Comparison of ENCODE assay signal across 20 cellular contexts in genomic region chr18:52510139-52510538, GRCh38.
DNase-seq lines count a peak whose midpoint lies in the region; ATAC-seq, FAIRE-seq and TF ChIP-seq lines count a peak whose summit lies in the region.
"Had no signal": no experiment of that assay in that cellular context is flagged by ENCODE, and none has a peak within 500 bp of the region (broad histone marks: within the 10 kb centered on the region; RNA-seq: fewer than 3 reads in every experiment).

No MANE protein-coding gene starts in this region.

- no peaks in the 10 kb centered on the region for H3K9me2 ChIP-seq in GM23338 (ENCODE audit: insufficient read depth)

- H3K9me3 ChIP-seq in endodermal cell (ENCODE audit: control insufficient read depth, low read length): no peaks in the 10 kb centered on the region

- H3K4me1 ChIP-seq in GM23338 (ENCODE audit: insufficient read depth) (no peaks in the 10 kb centered on the region), endodermal cell (ENCODE audit: control insufficient read depth, insufficient read depth, low read length) (no peaks in the 10 kb centered on the region)

- H3K9ac ChIP-seq in endodermal cell (ENCODE audit: extremely low read depth, low read length, poor library complexity, severe bottlenecking): no peak overlapping the region

- TF ChIP-seq CTCF in GM23338 (conservative IDR thresholded peaks at IDR 0.05; ENCODE audit: low read depth in 2 of 2) (no peak), endodermal cell (conservative IDR thresholded peaks at IDR 0.05) (no peak), nephron progenitor cell (IDR thresholded peaks at IDR 0.05) (no peak), glutamatergic neuron (IDR thresholded peaks at IDR 0.05; ENCODE audit: partially characterized antibody, unreplicated experiment) (no peak)

- no peaks in the 10 kb centered on the region for H3K27me3 Mint-ChIP-seq in GM23338 (ENCODE audit: insufficient read depth, low read depth, poor library complexity)
- no peaks in the 10 kb centered on the region for H3K27me3 Mint-ChIP-seq in endodermal cell (ENCODE audit: insufficient read depth)
- peaks cover 10% of the 10 kb centered on the region for H3K27me3 Mint-ChIP-seq in nephron progenitor cell (ENCODE audit: low read depth, poor library complexity)
- H3K27me3 Mint-ChIP-seq in glutamatergic neuron (ENCODE audit: unreplicated experiment): no peaks in the 10 kb centered on the region
- H3K27me3 Mint-ChIP-seq: CD4-positive, alpha-beta memory T cell had no signal

- no peaks in the 10 kb centered on the region for H4K20me1 ChIP-seq in GM23338 (replicated peaks; ENCODE audit: insufficient read depth)

- no peak for FAIRE-seq in RCC 7860 (lab: Jason Lieb, UNC)
- FAIRE-seq: GM12891, GM18507, H1 had no signal

- H3K36me3 ChIP-seq in GM23338 (ENCODE audit: insufficient read depth) (no peaks in the 10 kb centered on the region), endodermal cell (ENCODE audit: control insufficient read depth, insufficient read depth, low read length) (no peaks in the 10 kb centered on the region)

- DNase-seq in GM23338 (ENCODE audit: low spot score) (peak; percentile 5), HT1080 (ENCODE audit: low read depth) (peak; percentile 14), endodermal cell (peak; percentile 49), nephron progenitor cell (peak; percentile 8), glutamatergic neuron (no peak), RCC 7860 (ENCODE audit: low spot score) (no peak), KBM-7 (no peak)
- DNase-seq: C1 segment of cervical spinal cord; Calu3; CD4-positive, alpha-beta memory T cell; COR-L47; DMS53; DMS79 treated with DMSO at 0.1 percent for 48 hours; GF-D8; H7; HCEC 1CT had no signal

- H3K4me3 Mint-ChIP-seq in GM23338 (no peak overlapping the region), endodermal cell (no peak overlapping the region), nephron progenitor cell (no peak overlapping the region), glutamatergic neuron (ENCODE audit: unreplicated experiment) (no peak overlapping the region)
- H3K4me3 Mint-ChIP-seq: CD4-positive, alpha-beta memory T cell had no signal

- H3K4me3 ChIP-seq in GM23338: no peak overlapping the region
- H3K4me3 ChIP-seq in endodermal cell (ENCODE audit: low read length): no peak overlapping the region

- no peaks in the 10 kb centered on the region for H3K79me2 ChIP-seq in GM23338 (replicated peaks; ENCODE audit: insufficient read depth)

- in situ Hi-C loops in KBM-7 (cut with MboI; ENCODE audit: low pct_unique_long_range_greater_than_20kb, low sequenced_read_pairs): no loop called here

- no peak overlapping the region for H3K27ac ChIP-seq in GM23338 (ENCODE audit: low read depth)
- H3K27ac ChIP-seq in endodermal cell (ENCODE audit: low read depth, low read length): no peak overlapping the region

- H3K4me1 Mint-ChIP-seq in GM23338: no peaks in the 10 kb centered on the region
- no peaks in the 10 kb centered on the region for H3K4me1 Mint-ChIP-seq in endodermal cell
- no peaks in the 10 kb centered on the region for H3K4me1 Mint-ChIP-seq in nephron progenitor cell
- no peaks in the 10 kb centered on the region for H3K4me1 Mint-ChIP-seq in glutamatergic neuron (ENCODE audit: low read depth, unreplicated experiment)
- H3K4me1 Mint-ChIP-seq: CD4-positive, alpha-beta memory T cell had no signal

- 90 to 91% methylated on average over 2 to 3 of the region's 3 CpGs for WGBS in endodermal cell (ENCODE audit: insufficient coverage in 1 of 2, insufficient read length in 1 of 2), 2 experiments

- H3F3A ChIP-seq in GM23338 (replicated peaks; ENCODE audit: low read depth): no peaks in the 10 kb centered on the region

- no peak overlapping the region for H3K4me2 ChIP-seq in GM23338

- no peaks in the 10 kb centered on the region for H3K27me3 ChIP-seq in GM23338 (ENCODE audit: insufficient read depth)
- peaks cover 10% of the 10 kb centered on the region for H3K27me3 ChIP-seq in endodermal cell (ENCODE audit: control insufficient read depth, insufficient read depth, low read length, poor library complexity, severe bottlenecking)

- H3K27ac Mint-ChIP-seq in GM23338 (no peak overlapping the region), endodermal cell (no peak overlapping the region), nephron progenitor cell (no peak overlapping the region), glutamatergic neuron (ENCODE audit: unreplicated experiment) (no peak overlapping the region)
- H3K27ac Mint-ChIP-seq: CD4-positive, alpha-beta memory T cell had no signal

- H2AFZ ChIP-seq in GM23338: no peak overlapping the region

- H3K9me3 Mint-ChIP-seq in GM23338: no peaks in the 10 kb centered on the region
- no peaks in the 10 kb centered on the region for H3K9me3 Mint-ChIP-seq in endodermal cell
- no peaks in the 10 kb centered on the region for H3K9me3 Mint-ChIP-seq in nephron progenitor cell
- no peaks in the 10 kb centered on the region for H3K9me3 Mint-ChIP-seq in glutamatergic neuron (ENCODE audit: unreplicated experiment)

- H3K36me3 Mint-ChIP-seq in GM23338 (ENCODE audit: low read depth) (no peaks in the 10 kb centered on the region), endodermal cell (ENCODE audit: low read depth) (no peaks in the 10 kb centered on the region), nephron progenitor cell (ENCODE audit: low read depth) (no peaks in the 10 kb centered on the region), glutamatergic neuron (ENCODE audit: unreplicated experiment) (no peaks in the 10 kb centered on the region)
- H3K36me3 Mint-ChIP-seq: CD4-positive, alpha-beta memory T cell had no signal

- ATAC-seq in GM23338 (0 out of 3 replicates have a peak, but pooled peaks have one; percentile 36), GM18873 (IDR thresholded peaks at IDR 0.05; ENCODE audit: low FRiP score, unreplicated experiment) (no peak)

TF ChIP-seq in GM23338, 12 proteins besides CTCF, POLR2A, EP300 and RAD21:
- no peak for TF ChIP-seq ETS1 (IDR thresholded peaks at IDR 0.05)
- no peak for TF ChIP-seq STAT1 (IDR thresholded peaks at IDR 0.05; ENCODE audit: unreplicated experiment)
- TF ChIP-seq EZH2phosphoT487 (IDR thresholded peaks at IDR 0.05; ENCODE audit: unreplicated experiment): no peak
- TF ChIP-seq NANOG (IDR thresholded peaks at IDR 0.05; ENCODE audit: borderline replicate concordance): no peak
- TF ChIP-seq ZNF331 (CRISPR knock-in tag; IDR thresholded peaks at IDR 0.05; ENCODE audit: low read depth): no peak
- TF ChIP-seq, protein P1, sequence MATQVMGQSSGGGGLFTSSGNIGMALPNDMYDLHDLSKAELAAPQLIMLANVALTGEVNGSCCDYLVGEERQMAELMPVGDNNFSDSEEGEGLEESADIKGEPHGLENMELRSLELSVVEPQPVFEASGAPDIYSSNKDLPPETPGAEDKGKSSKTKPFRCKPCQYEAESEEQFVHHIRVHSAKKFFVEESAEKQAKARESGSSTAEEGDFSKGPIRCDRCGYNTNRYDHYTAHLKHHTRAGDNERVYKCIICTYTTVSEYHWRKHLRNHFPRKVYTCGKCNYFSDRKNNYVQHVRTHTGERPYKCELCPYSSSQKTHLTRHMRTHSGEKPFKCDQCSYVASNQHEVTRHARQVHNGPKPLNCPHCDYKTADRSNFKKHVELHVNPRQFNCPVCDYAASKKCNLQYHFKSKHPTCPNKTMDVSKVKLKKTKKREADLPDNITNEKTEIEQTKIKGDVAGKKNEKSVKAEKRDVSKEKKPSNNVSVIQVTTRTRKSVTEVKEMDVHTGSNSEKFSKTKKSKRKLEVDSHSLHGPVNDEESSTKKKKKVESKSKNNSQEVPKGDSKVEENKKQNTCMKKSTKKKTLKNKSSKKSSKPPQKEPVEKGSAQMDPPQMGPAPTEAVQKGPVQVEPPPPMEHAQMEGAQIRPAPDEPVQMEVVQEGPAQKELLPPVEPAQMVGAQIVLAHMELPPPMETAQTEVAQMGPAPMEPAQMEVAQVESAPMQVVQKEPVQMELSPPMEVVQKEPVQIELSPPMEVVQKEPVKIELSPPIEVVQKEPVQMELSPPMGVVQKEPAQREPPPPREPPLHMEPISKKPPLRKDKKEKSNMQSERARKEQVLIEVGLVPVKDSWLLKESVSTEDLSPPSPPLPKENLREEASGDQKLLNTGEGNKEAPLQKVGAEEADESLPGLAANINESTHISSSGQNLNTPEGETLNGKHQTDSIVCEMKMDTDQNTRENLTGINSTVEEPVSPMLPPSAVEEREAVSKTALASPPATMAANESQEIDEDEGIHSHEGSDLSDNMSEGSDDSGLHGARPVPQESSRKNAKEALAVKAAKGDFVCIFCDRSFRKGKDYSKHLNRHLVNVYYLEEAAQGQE (IDR thresholded peaks at IDR 0.05; ENCODE audit: unreplicated experiment): no peak
- TF ChIP-seq ZNF114 (CRISPR knock-in tag; IDR thresholded peaks at IDR 0.05): no peak
- TF ChIP-seq CREB1 (CRISPR knock-in tag; IDR thresholded peaks at IDR 0.05; ENCODE audit: low read depth): no peak
- TF ChIP-seq EZH2 (IDR thresholded peaks at IDR 0.05; ENCODE audit: low read depth, unreplicated experiment): no peak
TF ChIP-seq in GM23338: peak in this region for 0.

Comparison
In these comparisons a context has a peak if more than half of its experiments do, and no peak if none do; other contexts are left out.
1. DNase-seq: peak in GM23338 (single experiment), HT1080 (single experiment), endodermal cell (single experiment) and nephron progenitor cell (single experiment); none in glutamatergic neuron (single experiment), RCC 7860 (single experiment) and KBM-7 (single experiment).